1 cellular context compared by ENCODE assay signal in genomic region chrX:154486052-154486395, GRCh38.
TF ChIP-seq lines count a peak whose summit lies in the region.

No MANE protein-coding gene starts in this region.

TF ChIP-seq in HepG2, 621 proteins besides CTCF, POLR2A, EP300 and RAD21 (continued from another document and continues in another):
- TF ChIP-seq ZHX1 (CRISPR knock-in tag; IDR thresholded peaks at IDR 0.05; ENCODE audit: low read depth) (no peak), ZNF510 (CRISPR knock-in tag; IDR thresholded peaks at IDR 0.05; ENCODE audit: low read depth) (no peak), ZNF777 (CRISPR knock-in tag; IDR thresholded peaks at IDR 0.05) (no peak), SAP130 (CRISPR knock-in tag; IDR thresholded peaks at IDR 0.05; ENCODE audit: low read depth) (0 out of 2 replicates have a peak, but pooled peaks have one; percentile 3), SIX1 (CRISPR knock-in tag; IDR thresholded peaks at IDR 0.05; ENCODE audit: borderline replicate concordance) (no peak), SALL1 (CRISPR knock-in tag; IDR thresholded peaks at IDR 0.05) (0 out of 2 replicates have a peak, but pooled peaks have one; percentile 31), SRY (CRISPR knock-in tag; IDR thresholded peaks at IDR 0.05) (0 out of 2 replicates have a peak, but pooled peaks have one; percentile 37), ZNF616 (CRISPR knock-in tag; IDR thresholded peaks at IDR 0.05; ENCODE audit: low read depth) (no peak), ELF1 (CRISPR knock-in tag; IDR thresholded peaks at IDR 0.05) (no peak), MAFF (IDR thresholded peaks at IDR 0.05; ENCODE audit: low read depth, low read length) (no peak), MXI1 (IDR thresholded peaks at IDR 0.05; ENCODE audit: borderline replicate concordance, low read depth, low read length) (no peak), ZNF670 (CRISPR knock-in tag; IDR thresholded peaks at IDR 0.05; ENCODE audit: borderline replicate concordance) (no peak), ZNF547 (CRISPR knock-in tag; IDR thresholded peaks at IDR 0.05) (0 out of 2 replicates have a peak, but pooled peaks have one; percentile 32), NR2F6 (IDR thresholded peaks at IDR 0.05) (no peak), NR2F6 (CRISPR knock-in tag; IDR thresholded peaks at IDR 0.05) (no peak), ZNF354B (CRISPR knock-in tag; IDR thresholded peaks at IDR 0.05) (no peak), ZNF570 (CRISPR knock-in tag; IDR thresholded peaks at IDR 0.05; ENCODE audit: borderline replicate concordance) (no peak), ZNF740 (CRISPR knock-in tag; IDR thresholded peaks at IDR 0.05) (0 out of 2 replicates have a peak, but pooled peaks have one; percentile 65), ATF4 (CRISPR knock-in tag; IDR thresholded peaks at IDR 0.05) (no peak), FOXJ3 (CRISPR knock-in tag; IDR thresholded peaks at IDR 0.05; ENCODE audit: borderline replicate concordance) (no peak), ZMYM4 (CRISPR knock-in tag; IDR thresholded peaks at IDR 0.05) (no peak), JUNB (CRISPR knock-in tag; IDR thresholded peaks at IDR 0.05; ENCODE audit: borderline replicate concordance) (no peak), ZNF644 (CRISPR knock-in tag; IDR thresholded peaks at IDR 0.05; ENCODE audit: low read depth) (no peak), ZNF350 (CRISPR knock-in tag; IDR thresholded peaks at IDR 0.05; ENCODE audit: borderline replicate concordance, low read depth) (no peak), ZBTB42 (CRISPR knock-in tag; IDR thresholded peaks at IDR 0.05) (no peak), MEF2D (CRISPR knock-in tag; IDR thresholded peaks at IDR 0.05) (no peak), ESRRA (CRISPR knock-in tag; IDR thresholded peaks at IDR 0.05; ENCODE audit: low read depth) (no peak), YEATS4 (CRISPR knock-in tag; IDR thresholded peaks at IDR 0.05; ENCODE audit: borderline replicate concordance) (no peak), ZNF850 (CRISPR knock-in tag; conservative IDR thresholded peaks at IDR 0.05) (no peak), REXO4 (CRISPR knock-in tag; IDR thresholded peaks at IDR 0.05; ENCODE audit: borderline replicate concordance) (no peak)
- TF ChIP-seq, protein P1, sequence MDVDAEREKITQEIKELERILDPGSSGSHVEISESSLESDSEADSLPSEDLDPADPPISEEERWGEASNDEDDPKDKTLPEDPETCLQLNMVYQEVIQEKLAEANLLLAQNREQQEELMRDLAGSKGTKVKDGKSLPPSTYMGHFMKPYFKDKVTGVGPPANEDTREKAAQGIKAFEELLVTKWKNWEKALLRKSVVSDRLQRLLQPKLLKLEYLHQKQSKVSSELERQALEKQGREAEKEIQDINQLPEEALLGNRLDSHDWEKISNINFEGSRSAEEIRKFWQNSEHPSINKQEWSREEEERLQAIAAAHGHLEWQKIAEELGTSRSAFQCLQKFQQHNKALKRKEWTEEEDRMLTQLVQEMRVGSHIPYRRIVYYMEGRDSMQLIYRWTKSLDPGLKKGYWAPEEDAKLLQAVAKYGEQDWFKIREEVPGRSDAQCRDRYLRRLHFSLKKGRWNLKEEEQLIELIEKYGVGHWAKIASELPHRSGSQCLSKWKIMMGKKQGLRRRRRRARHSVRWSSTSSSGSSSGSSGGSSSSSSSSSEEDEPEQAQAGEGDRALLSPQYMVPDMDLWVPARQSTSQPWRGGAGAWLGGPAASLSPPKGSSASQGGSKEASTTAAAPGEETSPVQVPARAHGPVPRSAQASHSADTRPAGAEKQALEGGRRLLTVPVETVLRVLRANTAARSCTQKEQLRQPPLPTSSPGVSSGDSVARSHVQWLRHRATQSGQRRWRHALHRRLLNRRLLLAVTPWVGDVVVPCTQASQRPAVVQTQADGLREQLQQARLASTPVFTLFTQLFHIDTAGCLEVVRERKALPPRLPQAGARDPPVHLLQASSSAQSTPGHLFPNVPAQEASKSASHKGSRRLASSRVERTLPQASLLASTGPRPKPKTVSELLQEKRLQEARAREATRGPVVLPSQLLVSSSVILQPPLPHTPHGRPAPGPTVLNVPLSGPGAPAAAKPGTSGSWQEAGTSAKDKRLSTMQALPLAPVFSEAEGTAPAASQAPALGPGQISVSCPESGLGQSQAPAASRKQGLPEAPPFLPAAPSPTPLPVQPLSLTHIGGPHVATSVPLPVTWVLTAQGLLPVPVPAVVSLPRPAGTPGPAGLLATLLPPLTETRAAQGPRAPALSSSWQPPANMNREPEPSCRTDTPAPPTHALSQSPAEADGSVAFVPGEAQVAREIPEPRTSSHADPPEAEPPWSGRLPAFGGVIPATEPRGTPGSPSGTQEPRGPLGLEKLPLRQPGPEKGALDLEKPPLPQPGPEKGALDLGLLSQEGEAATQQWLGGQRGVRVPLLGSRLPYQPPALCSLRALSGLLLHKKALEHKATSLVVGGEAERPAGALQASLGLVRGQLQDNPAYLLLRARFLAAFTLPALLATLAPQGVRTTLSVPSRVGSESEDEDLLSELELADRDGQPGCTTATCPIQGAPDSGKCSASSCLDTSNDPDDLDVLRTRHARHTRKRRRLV (CRISPR knock-in tag; IDR thresholded peaks at IDR 0.05) = no peak
- TF ChIP-seq, protein P2, sequence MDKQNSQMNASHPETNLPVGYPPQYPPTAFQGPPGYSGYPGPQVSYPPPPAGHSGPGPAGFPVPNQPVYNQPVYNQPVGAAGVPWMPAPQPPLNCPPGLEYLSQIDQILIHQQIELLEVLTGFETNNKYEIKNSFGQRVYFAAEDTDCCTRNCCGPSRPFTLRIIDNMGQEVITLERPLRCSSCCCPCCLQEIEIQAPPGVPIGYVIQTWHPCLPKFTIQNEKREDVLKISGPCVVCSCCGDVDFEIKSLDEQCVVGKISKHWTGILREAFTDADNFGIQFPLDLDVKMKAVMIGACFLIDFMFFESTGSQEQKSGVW (CRISPR knock-in tag; IDR thresholded peaks at IDR 0.05; ENCODE audit: borderline replicate concordance) = no peak
- TF ChIP-seq, protein P3, sequence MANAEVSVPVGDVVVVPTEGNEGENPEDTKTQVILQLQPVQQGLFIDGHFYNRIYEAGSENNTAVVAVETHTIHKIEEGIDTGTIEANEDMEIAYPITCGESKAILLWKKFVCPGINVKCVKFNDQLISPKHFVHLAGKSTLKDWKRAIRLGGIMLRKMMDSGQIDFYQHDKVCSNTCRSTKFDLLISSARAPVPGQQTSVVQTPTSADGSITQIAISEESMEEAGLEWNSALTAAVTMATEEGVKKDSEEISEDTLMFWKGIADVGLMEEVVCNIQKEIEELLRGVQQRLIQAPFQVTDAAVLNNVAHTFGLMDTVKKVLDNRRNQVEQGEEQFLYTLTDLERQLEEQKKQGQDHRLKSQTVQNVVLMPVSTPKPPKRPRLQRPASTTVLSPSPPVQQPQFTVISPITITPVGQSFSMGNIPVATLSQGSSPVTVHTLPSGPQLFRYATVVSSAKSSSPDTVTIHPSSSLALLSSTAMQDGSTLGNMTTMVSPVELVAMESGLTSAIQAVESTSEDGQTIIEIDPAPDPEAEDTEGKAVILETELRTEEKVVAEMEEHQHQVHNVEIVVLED (CRISPR knock-in tag; IDR thresholded peaks at IDR 0.05; ENCODE audit: borderline replicate concordance) = no peak
- TF ChIP-seq, protein P4, sequence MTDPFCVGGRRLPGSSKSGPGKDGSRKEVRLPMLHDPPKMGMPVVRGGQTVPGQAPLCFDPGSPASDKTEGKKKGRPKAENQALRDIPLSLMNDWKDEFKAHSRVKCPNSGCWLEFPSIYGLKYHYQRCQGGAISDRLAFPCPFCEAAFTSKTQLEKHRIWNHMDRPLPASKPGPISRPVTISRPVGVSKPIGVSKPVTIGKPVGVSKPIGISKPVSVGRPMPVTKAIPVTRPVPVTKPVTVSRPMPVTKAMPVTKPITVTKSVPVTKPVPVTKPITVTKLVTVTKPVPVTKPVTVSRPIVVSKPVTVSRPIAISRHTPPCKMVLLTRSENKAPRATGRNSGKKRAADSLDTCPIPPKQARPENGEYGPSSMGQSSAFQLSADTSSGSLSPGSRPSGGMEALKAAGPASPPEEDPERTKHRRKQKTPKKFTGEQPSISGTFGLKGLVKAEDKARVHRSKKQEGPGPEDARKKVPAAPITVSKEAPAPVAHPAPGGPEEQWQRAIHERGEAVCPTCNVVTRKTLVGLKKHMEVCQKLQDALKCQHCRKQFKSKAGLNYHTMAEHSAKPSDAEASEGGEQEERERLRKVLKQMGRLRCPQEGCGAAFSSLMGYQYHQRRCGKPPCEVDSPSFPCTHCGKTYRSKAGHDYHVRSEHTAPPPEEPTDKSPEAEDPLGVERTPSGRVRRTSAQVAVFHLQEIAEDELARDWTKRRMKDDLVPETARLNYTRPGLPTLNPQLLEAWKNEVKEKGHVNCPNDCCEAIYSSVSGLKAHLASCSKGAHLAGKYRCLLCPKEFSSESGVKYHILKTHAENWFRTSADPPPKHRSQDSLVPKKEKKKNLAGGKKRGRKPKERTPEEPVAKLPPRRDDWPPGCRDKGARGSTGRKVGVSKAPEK (CRISPR knock-in tag; IDR thresholded peaks at IDR 0.05; ENCODE audit: borderline replicate concordance) = no peak
- TF ChIP-seq, protein P5, sequence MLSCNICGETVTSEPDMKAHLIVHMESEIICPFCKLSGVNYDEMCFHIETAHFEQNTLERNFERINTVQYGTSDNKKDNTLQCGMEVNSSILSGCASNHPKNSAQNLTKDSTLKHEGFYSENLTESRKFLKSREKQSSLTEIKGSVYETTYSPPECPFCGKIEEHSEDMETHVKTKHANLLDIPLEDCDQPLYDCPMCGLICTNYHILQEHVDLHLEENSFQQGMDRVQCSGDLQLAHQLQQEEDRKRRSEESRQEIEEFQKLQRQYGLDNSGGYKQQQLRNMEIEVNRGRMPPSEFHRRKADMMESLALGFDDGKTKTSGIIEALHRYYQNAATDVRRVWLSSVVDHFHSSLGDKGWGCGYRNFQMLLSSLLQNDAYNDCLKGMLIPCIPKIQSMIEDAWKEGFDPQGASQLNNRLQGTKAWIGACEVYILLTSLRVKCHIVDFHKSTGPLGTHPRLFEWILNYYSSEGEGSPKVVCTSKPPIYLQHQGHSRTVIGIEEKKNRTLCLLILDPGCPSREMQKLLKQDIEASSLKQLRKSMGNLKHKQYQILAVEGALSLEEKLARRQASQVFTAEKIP (CRISPR knock-in tag; IDR thresholded peaks at IDR 0.05; ENCODE audit: borderline replicate concordance) = no peak
- TF ChIP-seq, protein P6, sequence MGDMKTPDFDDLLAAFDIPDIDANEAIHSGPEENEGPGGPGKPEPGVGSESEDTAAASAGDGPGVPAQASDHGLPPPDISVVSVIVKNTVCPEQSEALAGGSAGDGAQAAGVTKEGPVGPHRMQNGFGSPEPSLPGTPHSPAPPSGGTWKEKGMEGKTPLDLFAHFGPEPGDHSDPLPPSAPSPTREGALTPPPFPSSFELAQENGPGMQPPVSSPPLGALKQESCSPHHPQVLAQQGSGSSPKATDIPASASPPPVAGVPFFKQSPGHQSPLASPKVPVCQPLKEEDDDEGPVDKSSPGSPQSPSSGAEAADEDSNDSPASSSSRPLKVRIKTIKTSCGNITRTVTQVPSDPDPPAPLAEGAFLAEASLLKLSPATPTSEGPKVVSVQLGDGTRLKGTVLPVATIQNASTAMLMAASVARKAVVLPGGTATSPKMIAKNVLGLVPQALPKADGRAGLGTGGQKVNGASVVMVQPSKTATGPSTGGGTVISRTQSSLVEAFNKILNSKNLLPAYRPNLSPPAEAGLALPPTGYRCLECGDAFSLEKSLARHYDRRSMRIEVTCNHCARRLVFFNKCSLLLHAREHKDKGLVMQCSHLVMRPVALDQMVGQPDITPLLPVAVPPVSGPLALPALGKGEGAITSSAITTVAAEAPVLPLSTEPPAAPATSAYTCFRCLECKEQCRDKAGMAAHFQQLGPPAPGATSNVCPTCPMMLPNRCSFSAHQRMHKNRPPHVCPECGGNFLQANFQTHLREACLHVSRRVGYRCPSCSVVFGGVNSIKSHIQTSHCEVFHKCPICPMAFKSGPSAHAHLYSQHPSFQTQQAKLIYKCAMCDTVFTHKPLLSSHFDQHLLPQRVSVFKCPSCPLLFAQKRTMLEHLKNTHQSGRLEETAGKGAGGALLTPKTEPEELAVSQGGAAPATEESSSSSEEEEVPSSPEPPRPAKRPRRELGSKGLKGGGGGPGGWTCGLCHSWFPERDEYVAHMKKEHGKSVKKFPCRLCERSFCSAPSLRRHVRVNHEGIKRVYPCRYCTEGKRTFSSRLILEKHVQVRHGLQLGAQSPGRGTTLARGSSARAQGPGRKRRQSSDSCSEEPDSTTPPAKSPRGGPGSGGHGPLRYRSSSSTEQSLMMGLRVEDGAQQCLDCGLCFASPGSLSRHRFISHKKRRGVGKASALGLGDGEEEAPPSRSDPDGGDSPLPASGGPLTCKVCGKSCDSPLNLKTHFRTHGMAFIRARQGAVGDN (CRISPR knock-in tag; IDR thresholded peaks at IDR 0.05) = peak; percentile 89
- TF ChIP-seq, protein P7, sequence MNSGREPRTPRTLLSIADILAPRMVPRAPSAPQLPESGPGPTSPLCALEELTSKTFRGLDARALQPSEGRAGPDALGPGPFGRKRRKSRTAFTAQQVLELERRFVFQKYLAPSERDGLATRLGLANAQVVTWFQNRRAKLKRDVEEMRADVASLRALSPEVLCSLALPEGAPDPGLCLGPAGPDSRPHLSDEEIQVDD (CRISPR knock-in tag; IDR thresholded peaks at IDR 0.05; ENCODE audit: borderline replicate concordance) = peak; percentile 51; the same call in 1 of the 2 replicates
